In genomic region chr5:90881626-90882150, GRCh38 we compare ENCODE assay signal across 1 cellular context.
TF ChIP-seq lines count a peak whose summit lies in the region.

No MANE protein-coding gene starts in this region.

TF ChIP-seq in H1, 55 proteins besides CTCF, POLR2A, EP300 and RAD21 (continued from another document):
- no peak for TF ChIP-seq CHD7 (IDR thresholded peaks at IDR 0.05; ENCODE audit: insufficient replicate concordance, low read length)
- TF ChIP-seq PHF8 (conservative IDR thresholded peaks at IDR 0.05; ENCODE audit: low read depth, low read length) = no peak
- TF ChIP-seq NRF1 (IDR thresholded peaks at IDR 0.05; ENCODE audit: low read depth, low read length) = no peak
- TF ChIP-seq GABPA (IDR thresholded peaks at IDR 0.05; ENCODE audit: borderline replicate concordance, insufficient read depth, low read length) = no peak
- TF ChIP-seq, protein P1, sequence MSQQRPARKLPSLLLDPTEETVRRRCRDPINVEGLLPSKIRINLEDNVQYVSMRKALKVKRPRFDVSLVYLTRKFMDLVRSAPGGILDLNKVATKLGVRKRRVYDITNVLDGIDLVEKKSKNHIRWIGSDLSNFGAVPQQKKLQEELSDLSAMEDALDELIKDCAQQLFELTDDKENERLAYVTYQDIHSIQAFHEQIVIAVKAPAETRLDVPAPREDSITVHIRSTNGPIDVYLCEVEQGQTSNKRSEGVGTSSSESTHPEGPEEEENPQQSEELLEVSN (IDR thresholded peaks at IDR 0.05) = no peak
- TF ChIP-seq RXRA (IDR thresholded peaks at IDR 0.05; ENCODE audit: insufficient read depth, low read depth, low read length) = no peak
- TF ChIP-seq TBP (IDR thresholded peaks at IDR 0.05; ENCODE audit: low read depth, low read length) = no peak
- TF ChIP-seq SP4 (IDR thresholded peaks at IDR 0.05; ENCODE audit: low read length) = no peak
- TF ChIP-seq RFX5 (IDR thresholded peaks at IDR 0.05; ENCODE audit: borderline replicate concordance, low read depth, low read length) = no peak
- no peak for TF ChIP-seq CEBPB (IDR thresholded peaks at IDR 0.05; ENCODE audit: low read depth, low read length)
TF ChIP-seq in H1: peak in this region for 0.
